Comparison of ENCODE assay signal across 8 cellular contexts in the genomic region with DNA sequence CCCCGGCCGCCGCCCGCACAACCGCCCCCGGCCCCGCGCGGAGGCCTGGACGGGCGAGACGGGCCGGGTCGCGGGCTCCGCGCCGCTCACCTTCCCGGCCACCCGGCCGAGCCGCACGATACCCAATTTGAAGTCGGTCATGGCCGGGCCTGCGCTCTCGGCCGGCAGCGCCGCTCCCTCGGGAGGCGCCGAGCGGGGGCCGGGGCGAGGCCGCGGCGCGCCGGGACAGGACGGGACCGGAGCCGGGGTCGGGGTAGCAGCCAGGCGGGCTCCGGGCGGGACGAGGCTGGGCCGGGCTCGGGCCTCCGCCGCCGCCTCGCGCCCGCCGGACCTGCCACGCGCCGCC. TPM values are rescaled to one million over a fixed set of nuclear protein-coding genes. Genes with fewer than 3 reads are reported as not detected.
DNase-seq lines count a peak whose midpoint lies in the region; ATAC-seq and TF ChIP-seq lines count a peak whose summit lies in the region.

No MANE protein-coding gene starts in this region.

- CTCF ChIA-PET in mammary epithelial cell (lab: Charles Lee; ENCODE audit: low non-redundant PET) = no interaction called here

- BruUV-seq in mammary epithelial cell (replicated peaks; lab: Mats Ljungman, UMichigan) = no TSS peak

- H3K9me3 ChIP-seq in DND-41 (ENCODE audit: insufficient read depth, low read length, severe bottlenecking) (no peaks in the 10 kb centered on the region), mammary epithelial cell (replicated peaks; ENCODE audit: insufficient read depth, low read length) (no peaks in the 10 kb centered on the region), neural cell (ENCODE audit: low read length) (no peaks in the 10 kb centered on the region)

- intact Hi-C loops in mammary epithelial cell (cut with micrococcal nuclease) = loop anchor here (1.0 to 2.0 kb wide), 3 partner anchors 15 to 28 kb away; partner anchors contain the start of gene ARRDC1

- no CpG with 5 or more reads among the region's 61 CpGs for WGBS in mammary epithelial cell (ENCODE audit: low coverage, missing lambda C conversion rate)

- H3K4me1 ChIP-seq in DND-41 (ENCODE audit: insufficient read depth, low read length) (peaks cover 29% of the 10 kb centered on the region), mammary epithelial cell (ENCODE audit: insufficient read depth, low read length) (peaks cover 15% of the 10 kb centered on the region)

- H3K4me2 ChIP-seq in DND-41 (ENCODE audit: insufficient read depth, low read length) (peak overlapping the region; percentile 86), mammary epithelial cell (ENCODE audit: insufficient read depth, low read depth, low read length) (peak overlapping the region; percentile 97), neural cell (ENCODE audit: low read length) (no peak overlapping the region)

- H3K27ac ChIP-seq in DND-41 (ENCODE audit: low read length) (no peak overlapping the region), mammary epithelial cell (ENCODE audit: insufficient read depth, low read depth, low read length) (no peak overlapping the region), neural cell (ENCODE audit: low read length) (no peak overlapping the region)

- in situ Hi-C loops in mammary epithelial cell (cut with MboI; ENCODE audit: low sequenced_read_pairs in 2 of 2) = no loop called here

- H3K79me2 ChIP-seq in DND-41 (ENCODE audit: insufficient read depth, low read length) (peaks cover 24% of the 10 kb centered on the region), mammary epithelial cell (ENCODE audit: insufficient read depth, low read length) (peaks cover 58% of the 10 kb centered on the region), neural cell (replicated peaks; ENCODE audit: insufficient read depth, low read length) (peaks cover 11% of the 10 kb centered on the region)

- no peak for TF ChIP-seq EP300 in neural cell (conservative IDR thresholded peaks at IDR 0.05; ENCODE audit: poor library complexity, severe bottlenecking)

- H2AFZ ChIP-seq in DND-41 (ENCODE audit: low read depth, low read length) (peak overlapping the region; percentile 58; the same call in 1 of the 2 replicates), mammary epithelial cell (ENCODE audit: low read depth, low read length) (peak overlapping the region; percentile 59), neural cell (ENCODE audit: low read depth, low read length) (no peak overlapping the region)

- H3K9ac ChIP-seq in DND-41 (ENCODE audit: low read depth, low read length) (peak overlapping the region; percentile 86), mammary epithelial cell (ENCODE audit: insufficient read depth, low read length) (no peak overlapping the region), neural cell (ENCODE audit: low read length) (peak overlapping the region; percentile 72)

- no peak; the same call in 2 of the 3 replicates for ATAC-seq in DND-41 (ENCODE audit: insufficient read depth, low read depth)
- peak; percentile 27 for ATAC-seq in HG03064 (IDR thresholded peaks at IDR 0.05; ENCODE audit: low read depth, unreplicated experiment)

- dilution Hi-C loops in mammary epithelial cell (cut with HindIII; ENCODE audit: low sequenced_read_pairs) = no loop called here

- TF ChIP-seq RAD21 in neural cell (conservative IDR thresholded peaks at IDR 0.05) = no peak

- peaks cover 46% of the 10 kb centered on the region for H4K20me1 ChIP-seq in DND-41 (ENCODE audit: insufficient read depth, low read length)
- no peaks in the 10 kb centered on the region for H4K20me1 ChIP-seq in mammary epithelial cell (ENCODE audit: insufficient read depth, low read length)
- H4K20me1 ChIP-seq in neural cell (ENCODE audit: insufficient read depth) = no peaks in the 10 kb centered on the region

- H3K9me2 ChIP-seq in neural cell (ENCODE audit: insufficient read depth, low read length) = no peaks in the 10 kb centered on the region

- H3K27me3 ChIP-seq in DND-41 (ENCODE audit: insufficient read depth, low read length, poor library complexity) = no peaks in the 10 kb centered on the region
- H3K27me3 ChIP-seq in mammary epithelial cell (ENCODE audit: insufficient read depth, low read length) = no peaks in the 10 kb centered on the region
- no peaks in the 10 kb centered on the region for H3K27me3 ChIP-seq in neural cell (ENCODE audit: insufficient read depth, low read depth, low read length)

- no peaks in the 10 kb centered on the region for H3F3A ChIP-seq in neural cell (ENCODE audit: insufficient read depth, low read length, poor library complexity, severe bottlenecking)

- H3K36me3 ChIP-seq in DND-41 (ENCODE audit: insufficient read depth, low read length) (peaks cover 41% of the 10 kb centered on the region), mammary epithelial cell (ENCODE audit: insufficient read depth, low read length) (peaks cover 27% of the 10 kb centered on the region), neural cell (ENCODE audit: insufficient read depth, low read length) (no peaks in the 10 kb centered on the region)

- DNase-seq in DND-41 (no peak), mammary epithelial cell (no peak), nucleus accumbens (lab: John Stamatoyannopoulos, UW) (no peak), HK-2 (ENCODE audit: unreplicated experiment) (no peak), SHP77 (lab: John Stamatoyannopoulos, UW) (no peak), DMS 273 treated with DMSO at 0.1 percent for 48 hours (lab: John Stamatoyannopoulos, UW) (no peak)

- TF ChIP-seq CTCF in DND-41 (IDR thresholded peaks at IDR 0.05; ENCODE audit: borderline replicate concordance, extremely low read depth, low read length, poor library complexity, severe bottlenecking) (no peak), mammary epithelial cell (conservative IDR thresholded peaks at IDR 0.05 in 1 of 2, IDR thresholded peaks at IDR 0.05 in 1 of 2; ENCODE audit: extremely low read depth in 1 of 2, insufficient read depth in 1 of 2, low read depth in 1 of 2, low read length in 2 of 2) (no peak), neural cell (IDR thresholded peaks at IDR 0.05; ENCODE audit: poor library complexity, severe bottlenecking) (no peak)

- peak overlapping the region in 1 of 2 experiments; percentile 83; a peak in 3 of 4 replicates for H3K4me3 ChIP-seq in DND-41 (ENCODE audit: low read depth in 1 of 2, low read length in 2 of 2)
- peak overlapping the region in 2 of 3 experiments; percentile 71 to 84 for H3K4me3 ChIP-seq in mammary epithelial cell (replicated peaks in 1 of 3; ENCODE audit: insufficient read depth in 1 of 3, low read depth in 2 of 3, low read length in 3 of 3)
- peak overlapping the region; percentile 90 for H3K4me3 ChIP-seq in neural cell (ENCODE audit: low read length)

TF ChIP-seq in neural cell, 6 proteins besides CTCF, POLR2A, EP300 and RAD21:
- TF ChIP-seq MXI1 (conservative IDR thresholded peaks at IDR 0.05; ENCODE audit: poor library complexity, severe bottlenecking) = no peak
- no peak for TF ChIP-seq POLR2AphosphoS5 (IDR thresholded peaks at IDR 0.05)
- no peak for TF ChIP-seq EZH2 (IDR thresholded peaks at IDR 0.05; ENCODE audit: borderline replicate concordance, insufficient read depth, low read length, poor library complexity, severe bottlenecking)
- TF ChIP-seq TAF1 (IDR thresholded peaks at IDR 0.05; ENCODE audit: low read depth) = no peak
- TF ChIP-seq SMC3 (conservative IDR thresholded peaks at IDR 0.05; ENCODE audit: poor library complexity) = no peak
- TF ChIP-seq, protein P1, sequence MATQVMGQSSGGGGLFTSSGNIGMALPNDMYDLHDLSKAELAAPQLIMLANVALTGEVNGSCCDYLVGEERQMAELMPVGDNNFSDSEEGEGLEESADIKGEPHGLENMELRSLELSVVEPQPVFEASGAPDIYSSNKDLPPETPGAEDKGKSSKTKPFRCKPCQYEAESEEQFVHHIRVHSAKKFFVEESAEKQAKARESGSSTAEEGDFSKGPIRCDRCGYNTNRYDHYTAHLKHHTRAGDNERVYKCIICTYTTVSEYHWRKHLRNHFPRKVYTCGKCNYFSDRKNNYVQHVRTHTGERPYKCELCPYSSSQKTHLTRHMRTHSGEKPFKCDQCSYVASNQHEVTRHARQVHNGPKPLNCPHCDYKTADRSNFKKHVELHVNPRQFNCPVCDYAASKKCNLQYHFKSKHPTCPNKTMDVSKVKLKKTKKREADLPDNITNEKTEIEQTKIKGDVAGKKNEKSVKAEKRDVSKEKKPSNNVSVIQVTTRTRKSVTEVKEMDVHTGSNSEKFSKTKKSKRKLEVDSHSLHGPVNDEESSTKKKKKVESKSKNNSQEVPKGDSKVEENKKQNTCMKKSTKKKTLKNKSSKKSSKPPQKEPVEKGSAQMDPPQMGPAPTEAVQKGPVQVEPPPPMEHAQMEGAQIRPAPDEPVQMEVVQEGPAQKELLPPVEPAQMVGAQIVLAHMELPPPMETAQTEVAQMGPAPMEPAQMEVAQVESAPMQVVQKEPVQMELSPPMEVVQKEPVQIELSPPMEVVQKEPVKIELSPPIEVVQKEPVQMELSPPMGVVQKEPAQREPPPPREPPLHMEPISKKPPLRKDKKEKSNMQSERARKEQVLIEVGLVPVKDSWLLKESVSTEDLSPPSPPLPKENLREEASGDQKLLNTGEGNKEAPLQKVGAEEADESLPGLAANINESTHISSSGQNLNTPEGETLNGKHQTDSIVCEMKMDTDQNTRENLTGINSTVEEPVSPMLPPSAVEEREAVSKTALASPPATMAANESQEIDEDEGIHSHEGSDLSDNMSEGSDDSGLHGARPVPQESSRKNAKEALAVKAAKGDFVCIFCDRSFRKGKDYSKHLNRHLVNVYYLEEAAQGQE (IDR thresholded peaks at IDR 0.05; ENCODE audit: borderline replicate concordance) = no peak
TF ChIP-seq in neural cell: peak in this region for 0.

RNA-seq across cellular contexts. Expression of gene ZMYND19, which starts 0.2 kb away (rescaled TPM):
- 10 to 100 TPM; 10.2 to 48.0 TPM for total RNA-seq in mammary epithelial cell
- polyA plus RNA-seq in mammary epithelial cell (41.5 TPM), neural cell (54.8 and 62.4 TPM in 2 replicates)
- polyA minus RNA-seq in mammary epithelial cell (30.2 TPM), neural cell (25.9 and 28.7 TPM in 2 replicates)

RNA-seq across cellular contexts. Expression of gene DPH7, which starts 11.4 kb away (rescaled TPM):
- total RNA-seq in mammary epithelial cell = 10 to 100 TPM; 25.0 to 41.4 TPM
- polyA plus RNA-seq in mammary epithelial cell (26.8 TPM), neural cell (145 and 195 TPM in 2 replicates)
- polyA minus RNA-seq in mammary epithelial cell (31.9 TPM), neural cell (46.2 and 52.8 TPM in 2 replicates)

RNA-seq across cellular contexts. Expression of gene ARRDC1, which starts 15.4 kb away (rescaled TPM):
- 100 to 1,000 TPM in 1 of 2 donors, 10 to 100 TPM in 1; 35.0 to 153 TPM for total RNA-seq in mammary epithelial cell
- polyA plus RNA-seq in mammary epithelial cell (146 TPM), neural cell (53.4 and 55.1 TPM in 2 replicates)
- polyA minus RNA-seq in mammary epithelial cell (137 TPM), neural cell (12.8 and 16.3 TPM in 2 replicates)

RNA-seq across cellular contexts. Expression of gene EHMT1, which starts 28.7 kb away (rescaled TPM):
- total RNA-seq in mammary epithelial cell = 10 to 100 TPM; 55.0 to 83.4 TPM
- 30.8 TPM for polyA plus RNA-seq in mammary epithelial cell
- polyA minus RNA-seq in mammary epithelial cell = 57.6 TPM
- 53.0 and 65.8 TPM in 2 replicates for polyA plus RNA-seq in neural cell
- polyA minus RNA-seq in neural cell = 96.9 and 100 TPM in 2 replicates

RNA-seq across cellular contexts. Expression of gene MRPL41, which starts 38.4 kb away (rescaled TPM):
- total RNA-seq in mammary epithelial cell = 10 to 100 TPM; 31.3 to 46.1 TPM
- polyA plus RNA-seq in mammary epithelial cell = 35.8 TPM
- 1.6 TPM for polyA minus RNA-seq in mammary epithelial cell
- 60.5 and 66.9 TPM in 2 replicates for polyA plus RNA-seq in neural cell
- polyA minus RNA-seq in neural cell = 13.5 and 15.6 TPM in 2 replicates
